Comparison of ENCODE assay signal across 8 cellular contexts in the genomic region with DNA sequence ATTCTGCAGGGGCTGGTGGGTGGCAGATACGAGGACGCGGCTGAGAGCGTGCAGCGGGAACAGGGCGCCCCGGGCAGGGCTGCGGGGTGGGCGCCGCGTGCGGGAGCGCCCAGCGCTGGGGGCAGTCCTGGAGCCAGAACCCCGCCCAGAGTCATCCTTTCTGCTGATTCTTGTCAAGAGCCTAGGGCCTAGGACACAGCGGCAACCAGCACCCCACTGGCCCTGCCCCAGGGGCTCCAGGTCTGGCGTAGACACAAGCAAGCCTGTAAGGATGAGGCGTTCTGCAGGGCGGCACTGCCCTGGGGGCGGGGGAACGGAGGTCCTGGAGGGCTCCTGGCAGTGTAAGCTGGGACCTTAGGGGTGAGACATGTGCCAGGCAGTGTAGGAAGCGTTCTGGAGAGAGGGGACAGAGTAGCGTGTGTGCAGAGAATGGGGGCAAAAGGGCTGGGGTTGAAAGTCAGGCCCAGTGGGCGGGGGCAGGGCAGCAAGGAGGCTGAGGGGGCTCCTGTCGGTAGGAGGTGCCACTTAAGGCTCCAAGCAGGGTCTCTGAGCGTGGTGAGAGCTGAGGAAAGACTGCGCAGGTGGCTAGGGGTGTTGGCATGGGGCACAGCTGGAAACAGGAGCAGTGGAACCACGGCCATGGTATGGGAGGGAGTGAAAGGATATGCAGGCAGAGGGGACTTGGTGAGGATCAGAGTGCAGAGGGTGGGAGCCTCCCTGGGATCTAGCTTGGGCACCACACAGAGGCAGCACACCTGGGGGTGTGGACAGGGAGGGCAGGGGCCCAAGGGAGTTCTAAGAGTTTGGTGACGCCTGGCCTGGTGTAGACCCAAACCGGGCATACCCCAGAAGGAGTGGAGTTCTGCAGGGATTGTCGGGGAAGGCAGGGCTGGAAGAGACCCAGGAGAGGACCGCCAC. TPM values are rescaled to one million over a fixed set of nuclear protein-coding genes. Genes with fewer than 3 reads are reported as not detected.
DNase-seq lines count a peak whose midpoint lies in the region; ATAC-seq and TF ChIP-seq lines count a peak whose summit lies in the region.

No MANE protein-coding gene starts in this region.

- no peaks in the 10 kb centered on the region for H3K36me3 Mint-ChIP-seq in CD8-positive, alpha-beta T cell
- no peaks in the 10 kb centered on the region for H3K36me3 Mint-ChIP-seq in T-cell
- no peaks in the 10 kb centered on the region for H3K36me3 Mint-ChIP-seq in glutamatergic neuron (ENCODE audit: unreplicated experiment)

- DNase-seq in CD8-positive, alpha-beta T cell: no peak
- DNase-seq in T-cell (no peak), glutamatergic neuron (no peak), Ammon's horn (ENCODE audit: low spot score) (no peak), substantia nigra (lab: John Stamatoyannopoulos, UW) (no peak)

- peaks cover 8% of the 10 kb centered on the region for H3K4me1 ChIP-seq in CD8-positive, alpha-beta T cell (ENCODE audit: insufficient read depth, low read length)
- H3K4me1 ChIP-seq in parathyroid adenoma: peaks cover 27% of the 10 kb centered on the region

- TF ChIP-seq CTCF in CD8-positive, alpha-beta T cell (IDR thresholded peaks at IDR 0.05): no peak
- TF ChIP-seq CTCF in glutamatergic neuron (IDR thresholded peaks at IDR 0.05; ENCODE audit: partially characterized antibody, unreplicated experiment) (no peak), parathyroid adenoma (IDR thresholded peaks at IDR 0.05) (no peak)

- no peak overlapping the region for H3K27ac Mint-ChIP-seq in CD8-positive, alpha-beta T cell
- H3K27ac Mint-ChIP-seq in T-cell (no peak overlapping the region), glutamatergic neuron (ENCODE audit: unreplicated experiment) (no peak overlapping the region)

- no peaks in the 10 kb centered on the region for H3K9me3 Mint-ChIP-seq in CD8-positive, alpha-beta T cell
- H3K9me3 Mint-ChIP-seq in T-cell (no peaks in the 10 kb centered on the region), glutamatergic neuron (ENCODE audit: unreplicated experiment) (peaks cover 19% of the 10 kb centered on the region)

- no peak overlapping the region for H3K9ac ChIP-seq in parathyroid adenoma

- intact Hi-C loops in CD8-positive, alpha-beta T cell (cut with DNase I, micrococcal nuclease): loop anchor here in 1 of 2 experiments (10.0 kb wide), 1 partner anchor 376 kb away; no protein-coding TSS in a partner anchor

- no peak overlapping the region for H2AFZ ChIP-seq in parathyroid adenoma

- peaks cover 12% of the 10 kb centered on the region for H3K4me1 Mint-ChIP-seq in CD8-positive, alpha-beta T cell (ENCODE audit: low read depth)
- peaks cover 10 to 16% (median 13%) of the 10 kb centered on the region in 3 donors for H3K4me1 Mint-ChIP-seq in T-cell
- peaks cover 9% of the 10 kb centered on the region for H3K4me1 Mint-ChIP-seq in glutamatergic neuron (ENCODE audit: low read depth, unreplicated experiment)

- no peak overlapping the region for H3K4me3 ChIP-seq in CD8-positive, alpha-beta T cell (ENCODE audit: low read depth, low read length)
- no peak overlapping the region for H3K4me3 ChIP-seq in parathyroid adenoma (ENCODE audit: low read depth, low read length)

- no peaks in the 10 kb centered on the region for H3K79me2 ChIP-seq in parathyroid adenoma

- H3K36me3 ChIP-seq in CD8-positive, alpha-beta T cell (ENCODE audit: insufficient read depth, low read length): no peaks in the 10 kb centered on the region
- H3K36me3 ChIP-seq in parathyroid adenoma (ENCODE audit: control insufficient read depth, insufficient read depth, low read length): no peaks in the 10 kb centered on the region

- peaks cover 9% of the 10 kb centered on the region for H3K27me3 ChIP-seq in CD8-positive, alpha-beta T cell (ENCODE audit: insufficient read depth, low read length)
- no peaks in the 10 kb centered on the region for H3K27me3 ChIP-seq in parathyroid adenoma (ENCODE audit: control insufficient read depth, insufficient read depth, low read length)

- POLR2A ChIA-PET in CD8-positive, alpha-beta T cell (lab: Charles Lee): no interaction called here
- POLR2A ChIA-PET in T-cell (lab: Charles Lee): interaction anchor here in 1 of 2 donors (0.6 kb wide), 1 partner anchor 315 kb away, joined by 3 read pairs; no protein-coding TSS in a partner anchor

- no peak for ATAC-seq in CD8-positive, alpha-beta T cell
- ATAC-seq in T-cell (replicated peaks in 1 of 4): peak in 1 of 4 experiments; percentile 1
- no peak for ATAC-seq in GM21825 (IDR thresholded peaks at IDR 0.05; ENCODE audit: unreplicated experiment)
- no peak for ATAC-seq in GM19397 (IDR thresholded peaks at IDR 0.05; ENCODE audit: unreplicated experiment)

- H3K4me3 Mint-ChIP-seq in CD8-positive, alpha-beta T cell: peak overlapping the region; percentile 59
- peak overlapping the region in 2 of 3 donors; percentile 3 to 39 for H3K4me3 Mint-ChIP-seq in T-cell
- peak overlapping the region; percentile 79 for H3K4me3 Mint-ChIP-seq in glutamatergic neuron (ENCODE audit: unreplicated experiment)

- CTCF ChIA-PET in CD8-positive, alpha-beta T cell (lab: Charles Lee): interaction anchor here (0.8 to 2.0 kb wide), 2 partner anchors 58 to 66 kb away, joined by 5 to 8 read pairs; no protein-coding TSS in a partner anchor
- CTCF ChIA-PET in T-cell (lab: Charles Lee): no interaction called here

- peaks cover 21% of the 10 kb centered on the region for H3K27me3 Mint-ChIP-seq in CD8-positive, alpha-beta T cell (ENCODE audit: low read depth)
- peaks cover 14 to 20% of the 10 kb centered on the region in 2 donors for H3K27me3 Mint-ChIP-seq in T-cell
- peaks cover 15% of the 10 kb centered on the region for H3K27me3 Mint-ChIP-seq in glutamatergic neuron (ENCODE audit: unreplicated experiment)

- H3K9me3 ChIP-seq in CD8-positive, alpha-beta T cell (ENCODE audit: low read length): no peaks in the 10 kb centered on the region
- H3K9me3 ChIP-seq in parathyroid adenoma (ENCODE audit: control insufficient read depth, low read length): no peaks in the 10 kb centered on the region

- H3K27ac ChIP-seq in CD8-positive, alpha-beta T cell (ENCODE audit: low read depth, low read length): no peak overlapping the region
- H3K27ac ChIP-seq in parathyroid adenoma: peak overlapping the region; percentile 77
- H3K27ac ChIP-seq in substantia nigra (ENCODE audit: low read depth, low read length, poor library complexity, severe bottlenecking): no peak overlapping the region

- peak overlapping the region; percentile 42 for H3K4me2 ChIP-seq in parathyroid adenoma (ENCODE audit: low read length)

RNA-seq across cellular contexts. Expression of gene AHNAK2, which starts 0.9 kb away (rescaled TPM):
- total RNA-seq in CD8-positive, alpha-beta T cell: under 1 TPM; 0.06 to 0.14 TPM
- total RNA-seq in T-cell: under 1 TPM in 3 of 5 donors, not detected in 2; 0.20 to 0.38 (median 0.22) TPM
- total RNA-seq in glutamatergic neuron (ENCODE audit: unreplicated experiment): 44.8 TPM

RNA-seq across cellular contexts. Expression of gene CLBA1, which starts 6.6 kb away (rescaled TPM):
- 1 to 10 TPM in 1 of 2 experiments, under 1 TPM in 1; 0.84 to 1.0 TPM for total RNA-seq in CD8-positive, alpha-beta T cell
- total RNA-seq in T-cell (1 to 10 TPM; 1.2 to 3.4 (median 2.7) TPM), glutamatergic neuron (ENCODE audit: unreplicated experiment) (5.9 TPM)

RNA-seq across cellular contexts. Expression of gene CDCA4, which starts 41.9 kb away (rescaled TPM):
- 10 to 100 TPM; 20.2 to 22.9 TPM for total RNA-seq in CD8-positive, alpha-beta T cell
- total RNA-seq in T-cell (10 to 100 TPM; 13.0 to 20.1 (median 15.8) TPM), glutamatergic neuron (ENCODE audit: unreplicated experiment) (23.2 TPM)

RNA-seq across cellular contexts. Expression of gene PLD4, which starts 54.4 kb away (rescaled TPM):
- total RNA-seq in CD8-positive, alpha-beta T cell: under 1 TPM; 0.31 to 0.43 TPM
- total RNA-seq in T-cell (1 to 10 TPM in 4 of 5 donors, under 1 TPM in 1; 0.65 to 4.9 (median 3.9) TPM), glutamatergic neuron (ENCODE audit: unreplicated experiment) (not detected)

Comparison
In these comparisons a context has a peak if more than half of its experiments do, and no peak if none do; other contexts are left out.
1. H3K4me3 Mint-ChIP-seq: peak in every context shown above with its lines; median percentile 79 in glutamatergic neuron; 59 in CD8-positive, alpha-beta T cell; 21 in T-cell.
2. RNA of gene AHNAK2, which starts 0.9 kb away (total RNA-seq): 44.8 TPM in glutamatergic neuron (single experiment); 0.20 to 0.38 TPM in T-cell and 0.06 to 0.14 TPM in CD8-positive, alpha-beta T cell; every median in the first group is over 10 times any median in the second.